Comparison of ENCODE assay signal across 8 cellular contexts in the genomic region with DNA sequence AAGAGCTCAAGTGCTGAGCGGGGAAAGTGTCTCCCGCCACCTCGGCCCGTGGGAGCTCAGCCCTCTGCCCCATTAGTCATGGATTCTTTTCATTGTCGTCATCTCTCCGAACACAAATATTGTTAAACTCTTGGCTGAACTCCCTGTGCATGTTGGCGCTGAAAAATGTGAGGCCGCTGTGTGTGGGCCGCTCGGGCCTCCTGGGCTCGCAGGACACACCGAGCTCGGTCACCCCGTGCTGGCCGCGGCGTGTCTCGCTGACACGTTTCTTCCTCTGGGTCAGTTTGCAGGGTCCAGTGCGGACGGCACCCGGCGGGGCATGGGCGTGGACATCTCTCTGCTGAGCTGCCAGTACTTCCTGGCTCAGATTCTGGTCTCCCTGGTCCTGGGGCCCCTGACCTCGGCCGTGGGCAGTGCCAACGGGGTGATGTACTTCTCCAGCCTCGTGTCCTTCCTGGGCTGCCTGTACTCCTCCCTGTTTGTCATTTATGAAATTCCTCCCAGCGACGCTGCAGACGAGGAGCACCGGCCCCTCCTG. TPM values are rescaled to one million over a fixed set of nuclear protein-coding genes. Genes with fewer than 3 reads are reported as not detected.
DNase-seq lines count a peak whose midpoint lies in the region; ATAC-seq, FAIRE-seq and TF ChIP-seq lines count a peak whose summit lies in the region.

No MANE protein-coding gene starts in this region.

- H3K4me3 ChIP-seq in body of pancreas (no peak overlapping the region), kidney (ENCODE audit: low read length in 2 of 2) (no peak overlapping the region)

- H3K36me3 ChIP-seq in body of pancreas (replicated peaks in 1 of 2; ENCODE audit: insufficient read depth in 1 of 2, low read depth in 2 of 2) (no peaks in the 10 kb centered on the region), kidney (ENCODE audit: control insufficient read depth in 1 of 2, insufficient read depth in 2 of 2, low read length in 2 of 2) (no peaks in the 10 kb centered on the region)

- DNase-seq in HCEC 1CT = peak; percentile 97
- peak; percentile 51 to 71 (median 68) for DNase-seq in body of pancreas
- peak; percentile 96 for DNase-seq in kidney
- DNase-seq in smooth muscle cell of the brain vasculature (ENCODE audit: low read depth, low spot score) = peak; percentile 84
- DNase-seq in NK-92 (lab: John Stamatoyannopoulos, UW; ENCODE audit: unreplicated experiment) = no peak
- no peak for DNase-seq in NCI-H69 (lab: John Stamatoyannopoulos, UW)
- DNase-seq in NCI-H1048 (lab: John Stamatoyannopoulos, UW) = no peak

- H3K9me3 ChIP-seq in body of pancreas (no peaks in the 10 kb centered on the region), kidney (ENCODE audit: control insufficient read depth in 1 of 2, low read length in 2 of 2) (no peaks in the 10 kb centered on the region)

- TF ChIP-seq CTCF in body of pancreas (IDR thresholded peaks at IDR 0.05) (no peak), kidney (IDR thresholded peaks at IDR 0.05; ENCODE audit: borderline replicate concordance, extremely low read depth, insufficient read depth) (no peak)

- FAIRE-seq in kidney (lab: Jason Lieb, UNC) = no peak

- peak in 1 of 3 donors; percentile 28 for TF ChIP-seq POLR2A in body of pancreas (IDR thresholded peaks at IDR 0.05)

- 45 to 51% methylated on average over 31 to 32 of the region's 32 CpGs for WGBS in body of pancreas, 2 donors

- no peaks in the 10 kb centered on the region for H3K27me3 ChIP-seq in body of pancreas

- H3K27ac ChIP-seq in body of pancreas (peak overlapping the region; percentile 54 to 85 (median 72)), kidney (ENCODE audit: low read depth in 2 of 2, low read length in 2 of 2) (peak overlapping the region; percentile 32 to 77)

- H3K9ac ChIP-seq in kidney (ENCODE audit: low read length in 2 of 2) = peak overlapping the region in 1 of 2 donors; percentile 19

- H3K4me1 ChIP-seq in body of pancreas = peaks cover 16% of the 10 kb centered on the region
- peaks cover 0 to 19% of the 10 kb centered on the region in 2 donors for H3K4me1 ChIP-seq in kidney (ENCODE audit: control insufficient read depth in 1 of 2, insufficient read depth in 1 of 2, low read depth in 1 of 2, low read length in 2 of 2)

- intact Hi-C loops in body of pancreas (cut with DNase I) (no loop called here), kidney (cut with DNase I) (no loop called here)

- ATAC-seq in body of pancreas (peak; percentile 84), GM19324 (IDR thresholded peaks at IDR 0.05; ENCODE audit: low FRiP score, unreplicated experiment) (no peak)

RNA-seq across cellular contexts. Expression of gene SLC45A1, which starts 25.6 kb away (rescaled TPM):
- total RNA-seq in body of pancreas (1 to 10 TPM in 1 of 2 donors, not detected in 1; 1.6 TPM), kidney (1.8 TPM)
- 9.2 TPM for polyA plus RNA-seq in kidney (ENCODE audit: insufficient read depth, low read depth, low replicate concordance)

Comparison
In these comparisons a context has a peak if more than half of its experiments do, and no peak if none do; other contexts are left out.
1. DNase-seq: peak in HCEC 1CT (single experiment), body of pancreas (4 of 4), kidney (single experiment) and smooth muscle cell of the brain vasculature (single experiment); none in NK-92 (single experiment), NCI-H69 (single experiment) and NCI-H1048 (single experiment).